In the genomic region with DNA sequence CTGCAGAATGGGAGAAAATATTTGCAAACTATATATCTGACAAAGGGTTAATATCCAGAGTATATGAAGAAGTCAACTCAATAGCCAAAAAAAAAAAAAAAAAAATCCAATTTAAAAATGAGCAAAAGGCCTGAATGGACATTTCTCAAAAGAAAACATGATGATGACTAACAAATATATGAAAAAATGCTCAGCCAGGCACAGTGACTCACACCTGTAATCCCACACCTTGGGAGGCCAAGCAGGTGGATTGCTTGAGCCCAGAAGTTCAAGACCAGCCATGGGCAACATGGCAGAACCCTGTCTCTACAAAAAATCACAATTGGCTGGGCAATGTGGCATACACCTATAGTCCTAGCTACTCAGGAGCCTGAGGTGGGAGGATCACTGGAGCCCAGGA, we compare ENCODE assay signal across 17 cellular contexts.
"Had no signal": no experiment of that assay in that cellular context is flagged by ENCODE, and none has a peak within 500 bp of the region (broad histone marks: within the 10 kb centered on the region; RNA-seq: fewer than 3 reads in every experiment).

No MANE protein-coding gene starts in this region.

- H3K4me1 Mint-ChIP-seq: central memory CD8-positive, alpha-beta T cell had no signal

- H3K9me3 ChIP-seq: adrenal gland, neutrophil had no signal

- H3K4me3 Mint-ChIP-seq: activated CD4-positive, alpha-beta T cell treated with anti-CD3 and anti-CD28 coated beads, Interleukin-2, amount 10 ng/mL, durations not matched to agents 7 days and 5 days; activated T-helper 17 cell treated with anti-CD3 and anti-CD28 coated beads, Interleukin-2, amount 50 U/mL, for 72 hours; central memory CD8-positive, alpha-beta T cell; stimulated activated naive B cell treated with anti-CD40 and anti-IgM and Interleukin-4, amounts not matched to agents 10 μg/mL and 1 μg/mL and 100 μg/mL, for 72 hours had no signal

- H3K27ac ChIP-seq: adrenal gland, coronary artery, parathyroid adenoma, tibial nerve had no signal

- H3K27ac Mint-ChIP-seq: activated B cell treated with CpG ODN at 0.5 μM for 24 hours; activated CD4-positive, alpha-beta T cell treated with anti-CD3 and anti-CD28 coated beads, Interleukin-2, amount 10 ng/mL, durations not matched to agents 7 days and 5 days; activated T-helper 17 cell treated with anti-CD3 and anti-CD28 coated beads, Interleukin-2, amount 50 U/mL, for 72 hours; stimulated activated naive B cell treated with anti-CD40 and anti-IgM and Interleukin-4, amounts not matched to agents 10 μg/mL and 1 μg/mL and 100 μg/mL, for 72 hours had no signal

- H3K9me3 Mint-ChIP-seq: central memory CD8-positive, alpha-beta T cell had no signal

- H3K27me3 Mint-ChIP-seq: activated B cell treated with CpG ODN at 0.5 μM for 24 hours; activated CD4-positive, alpha-beta T cell treated with anti-CD3 and anti-CD28 coated beads, Interleukin-2, amount 10 ng/mL, durations not matched to agents 7 days and 5 days; activated T-helper 17 cell treated with anti-CD3 and anti-CD28 coated beads, Interleukin-2, amount 50 U/mL, for 72 hours; central memory CD8-positive, alpha-beta T cell; stimulated activated naive B cell treated with anti-CD40 and anti-IgM and Interleukin-4, amounts not matched to agents 10 μg/mL and 1 μg/mL and 100 μg/mL, for 72 hours had no signal

- DNase-seq: activated B cell treated with CpG ODN at 0.5 μM for 24 hours; activated CD4-positive, alpha-beta T cell treated with anti-CD3 and anti-CD28 coated beads, Interleukin-2, amount 10 ng/mL, durations not matched to agents 7 days and 5 days; activated naive CD4-positive, alpha-beta T cell treated with Interleukin-2 at 50 U/mL for 16 hours; adrenal gland; effector CD4-positive, alpha-beta T cell; foreskin melanocyte; head of caudate nucleus; kidney glomerular epithelial cell; stimulated activated CD4-positive, alpha-beta T cell treated with anti-CD3 and anti-CD28 coated beads, Interleukin-15, amount 100 ng/mL, for 24 hours; stimulated activated CD4-positive, alpha-beta T cell treated with anti-CD3 and anti-CD28 coated beads, Interleukin-4, amount 100 ng/mL, for 1 hour; stimulated activated naive B cell treated with anti-CD40 and anti-IgM and Interleukin-4, amounts not matched to agents 10 μg/mL and 1 μg/mL and 100 μg/mL, for 72 hours had no signal

- ATAC-seq: activated T-helper 17 cell treated with anti-CD3 and anti-CD28 coated beads, Interleukin-2, amount 50 U/mL, for 72 hours; stimulated activated naive B cell treated with anti-CD40 and anti-IgM and Interleukin-4, amounts not matched to agents 10 μg/mL and 1 μg/mL and 100 μg/mL, for 72 hours had no signal

- H3K27me3 ChIP-seq: adrenal gland, neutrophil, tibial nerve had no signal
